In genomic region chr1:15153184-15153841, GRCh38 we compare ENCODE assay signal across 8 cellular contexts. TPM values are rescaled to one million over a fixed set of nuclear protein-coding genes. Genes with fewer than 3 reads are reported as not detected.
DNase-seq lines count a peak whose midpoint lies in the region; ATAC-seq, FAIRE-seq and TF ChIP-seq lines count a peak whose summit lies in the region.

A gene with protein sequence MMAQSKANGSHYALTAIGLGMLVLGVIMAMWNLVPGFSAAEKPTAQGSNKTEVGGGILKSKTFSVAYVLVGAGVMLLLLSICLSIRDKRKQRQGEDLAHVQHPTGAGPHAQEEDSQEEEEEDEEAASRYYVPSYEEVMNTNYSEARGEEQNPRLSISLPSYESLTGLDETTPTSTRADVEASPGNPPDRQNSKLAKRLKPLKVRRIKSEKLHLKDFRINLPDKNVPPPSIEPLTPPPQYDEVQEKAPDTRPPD (plus strand): TSS chr1:15153747. CDS start chr1:15215088, 61,341 bp downstream.

- ATAC-seq in A549 (peak; percentile 72 to 82), sciatic nerve (peak; percentile 66), GM21825 (IDR thresholded peaks at IDR 0.05; ENCODE audit: unreplicated experiment) (no peak)

- H3K4me3 Mint-ChIP-seq in brain: peak within 1 kb of the TSS; percentile 95 to 97 (median 96)

- FAIRE-seq in A549 (lab: Jason Lieb, UNC): no peak

- peaks cover 0 to 11% (median 4%) of the 10 kb centered on the region in 5 experiments for H3K9me3 Mint-ChIP-seq in brain

- intact Hi-C loops in sciatic nerve (cut with DNase I): no loop called here

- CTCF ChIA-PET in A549 (lab: Yijun Ruan, JAX) (interaction anchor here (0.6 to 8.4 kb wide), 30 partner anchors 11 to 282 kb away, joined by 3 to 133 read pairs (median 8); partner anchors contain the start of gene FHAD1), GM10248 (lab: Yijun Ruan, JAX) (interaction anchor here (0.9 to 1.9 kb wide), 8 partner anchors 8 to 119 kb away, joined by 3 to 5 read pairs (median 3); no protein-coding TSS in a partner anchor)

- 0% methylated on average over 5 of the region's 56 CpGs for WGBS in A549 (ENCODE audit: missing lambda C conversion rate)

- no peak for TF ChIP-seq RAD21 in A549 (conservative IDR thresholded peaks at IDR 0.05 in 1 of 2, IDR thresholded peaks at IDR 0.05 in 1 of 2)

- peak within 1 kb of the TSS; percentile 99 for H3K4me2 ChIP-seq in A549

- H3K9ac ChIP-seq in iPS-18a (ENCODE audit: low read length): peak within 1 kb of the TSS; percentile 35

- TF ChIP-seq POLR2A in A549 (IDR thresholded peaks at IDR 0.05; ENCODE audit: low read length): no peak; the same call in none of the 2 replicates

- H3K4me1 Mint-ChIP-seq in brain: peaks cover 52% of the 10 kb centered on the region

- TF ChIP-seq CTCF in A549 (IDR thresholded peaks at IDR 0.05) (no peak), GM10248 (IDR thresholded peaks at IDR 0.05; ENCODE audit: control extremely low read depth, extremely low read depth, low read depth, missing control alignments) (no peak), brain (conservative IDR thresholded peaks at IDR 0.05) (no peak)

- H3K4me3 ChIP-seq in A549 (peak within 1 kb of the TSS; percentile 88), iPS-18a (ENCODE audit: low read length) (peak within 1 kb of the TSS; percentile 74)

- no peaks in the 10 kb centered on the region for H3K36me3 ChIP-seq in iPS-18a (ENCODE audit: control insufficient read depth, low read depth, low read length)

- POLR2A ChIA-PET in A549 (lab: Yijun Ruan, JAX) (interaction anchor here (1.2 to 2.1 kb wide), 4 partner anchors 26 to 132 kb away, joined by 3 to 8 read pairs (median 6); no protein-coding TSS in a partner anchor), GM10248 (lab: Yijun Ruan, JAX) (no interaction called here)

- H3K36me3 Mint-ChIP-seq in brain: no peaks in the 10 kb centered on the region

- peak within 1 kb of the TSS; percentile 93 to 99 for H3K27ac ChIP-seq in A549
- no peak within 1 kb of the TSS for H3K27ac ChIP-seq in iPS-18a (ENCODE audit: low read length)

- H3K4me1 ChIP-seq in A549 (peaks cover 42% of the 10 kb centered on the region), iPS-18a (ENCODE audit: control insufficient read depth, low read depth, low read length) (peaks cover 9% of the 10 kb centered on the region)

- peak within 1 kb of the TSS; percentile 84 to 96 (median 93) for H3K27ac Mint-ChIP-seq in brain

- peaks cover 45% of the 10 kb centered on the region for H3K27me3 Mint-ChIP-seq in brain

- TF ChIP-seq EP300 in A549 (IDR thresholded peaks at IDR 0.05): no peak

- H3K27me3 ChIP-seq in iPS-18a (ENCODE audit: control insufficient read depth, insufficient read depth, low read length): peaks cover 25% of the 10 kb centered on the region

- no peaks in the 10 kb centered on the region for H3K9me3 ChIP-seq in A549
- no peaks in the 10 kb centered on the region for H3K9me3 ChIP-seq in iPS-18a (ENCODE audit: control insufficient read depth, low read depth, low read length)

- DNase-seq in A549 (ENCODE audit: low read depth in 1 of 2, low spot score in 1 of 2) (peak; percentile 46 to 72), GM10248 (ENCODE audit: extremely low spot score) (peak; percentile 45), NCI-H69 (lab: John Stamatoyannopoulos, UW) (peak; percentile 85), sciatic nerve (ENCODE audit: low spot score) (peak; percentile 84), middle frontal gyrus (ENCODE audit: extremely low spot score, low spot score) (no peak)

TF ChIP-seq in A549, 52 proteins besides CTCF, POLR2A, EP300 and RAD21:
- TF ChIP-seq CBX8 (IDR thresholded peaks at IDR 0.05) (no peak), NFE2L2 (conservative IDR thresholded peaks at IDR 0.05; ENCODE audit: low read length) (no peak), BCL3 (IDR thresholded peaks at IDR 0.05) (no peak), JUNB (IDR thresholded peaks at IDR 0.05) (no peak), MAX (IDR thresholded peaks at IDR 0.05) (peak; percentile 7; the same call in 1 of the 2 replicates)

RNA-seq across cellular contexts. Expression of the gene that starts here (rescaled TPM):
- 14.3 and 20.0 TPM in 2 replicates for polyA plus RNA-seq in A549 (2011; rRNA removed)
- 21.8 and 26.3 TPM in 2 replicates for polyA plus RNA-seq in A549 (2012; cell fraction: cytosol; rRNA removed)
- 34.5 and 38.7 TPM in 2 replicates for polyA plus RNA-seq in A549 (2012; cell fraction: nucleus; rRNA removed)
- polyA plus RNA-seq in A549 (2017; fragmentation: RNase III; extraction: RNeasy Plus Mini Kit Qiagen cat#74134 plus additional on column Dnase treatment): 20.9 to 24.2 TPM (median 22.8 TPM) in 3 replicates
- polyA minus RNA-seq in A549 (2011; rRNA and poly(A)+ RNA removed): 8.4 and 9.5 TPM in 2 replicates
- polyA plus RNA-seq in brain (ENCODE audit: insufficient read depth, low read depth, low replicate concordance): 8.8 TPM
- total RNA-seq in sciatic nerve: 17.3 TPM
